Comparison of ENCODE assay signal across 19 cellular contexts in the genomic region with DNA sequence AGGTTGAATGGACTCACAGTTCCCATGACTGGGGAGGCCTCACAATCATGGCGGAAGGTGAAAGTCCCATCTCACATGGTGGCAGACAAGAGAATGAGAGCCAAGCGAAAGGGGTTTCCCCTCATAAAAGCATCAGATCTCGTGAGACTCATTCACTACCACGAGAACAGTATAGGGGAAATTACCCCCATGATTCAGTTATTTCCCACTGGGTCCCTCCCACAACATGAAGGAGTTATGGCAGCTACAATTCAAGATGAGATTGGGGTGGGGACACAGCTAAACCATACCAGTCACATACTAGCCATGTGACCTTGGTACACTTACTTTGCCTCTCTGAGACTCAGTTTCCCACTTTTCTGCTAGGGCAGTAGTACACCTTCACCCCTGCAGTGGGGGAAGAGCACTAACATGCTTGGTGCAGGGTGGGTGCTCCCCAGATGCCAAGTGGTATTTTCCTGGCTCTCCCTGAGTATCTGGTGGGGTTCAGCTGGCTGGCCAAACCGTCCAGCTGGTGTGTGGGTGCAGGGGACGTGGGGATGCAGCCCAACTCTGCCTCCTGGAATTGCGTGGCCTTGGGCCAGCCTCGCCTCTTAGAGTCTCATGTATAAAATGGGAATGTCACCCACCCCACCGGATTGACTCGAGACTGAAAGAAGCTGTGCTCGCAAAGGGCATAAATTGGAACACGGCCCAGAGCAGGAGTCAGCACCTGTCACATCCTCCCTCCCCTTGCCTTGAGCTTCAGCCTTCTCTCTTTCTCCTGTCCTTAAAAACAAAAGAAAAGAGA.
DNase-seq lines count a peak whose midpoint lies in the region; ATAC-seq, FAIRE-seq and TF ChIP-seq lines count a peak whose summit lies in the region.
"Had no signal": no experiment of that assay in that cellular context is flagged by ENCODE, and none has a peak within 500 bp of the region (broad histone marks: within the 10 kb centered on the region; RNA-seq: fewer than 3 reads in every experiment).

No MANE protein-coding gene starts in this region.

- DNase-seq in NCI-H510A treated with DMSO at 0.1 percent for 48 hours (lab: John Stamatoyannopoulos, UW) (peak; percentile 12), NCI-H510A (lab: John Stamatoyannopoulos, UW) (no peak), DMS153 treated with DMSO at 0.1 percent for 48 hours (lab: John Stamatoyannopoulos, UW; ENCODE audit: unreplicated experiment) (peak; percentile 24), NCI-H2196 (lab: John Stamatoyannopoulos, UW; ENCODE audit: unreplicated experiment) (peak; percentile 69), K562 (ENCODE audit: extremely low read depth in 1 of 4, low spot score in 3 of 4) (no peak), NCI-H226 (no peak), neural progenitor cell (ENCODE audit: low spot score) (no peak)
- DNase-seq: activated CD4-positive, alpha-beta memory T cell treated with anti-CD3 and anti-CD28 coated beads, Interleukin-2, amount 10 ng/mL, durations not matched to agents 7 days and 5 days; DMS53; HFFc6; MV-4-11; NCI-H524 treated with DMSO at 0.1 percent for 48 hours had no signal

- TF ChIP-seq RAD21 in K562 (CRISPR knock-in tag; conservative IDR thresholded peaks at IDR 0.05 in 1 of 2, IDR thresholded peaks at IDR 0.05 in 1 of 2) = no peak

- H3K27me3 ChIP-seq in K562 (ENCODE audit: control insufficient read depth in 2 of 2, insufficient read depth in 2 of 2, low read length in 2 of 2) = peaks cover 0 to 17% of the 10 kb centered on the region in 2 experiments; a peak in 2 of 5 replicates
- peaks cover 19% of the 10 kb centered on the region for H3K27me3 ChIP-seq in neural progenitor cell
- H3K27me3 ChIP-seq: BLaER1 treated with 17β-estradiol and CSF1 and Interleukin-3, amounts not matched to agents 10 nM and 100 nM; gastroesophageal sphincter; ovary had no signal

- no peak overlapping the region for H3K4me3 Mint-ChIP-seq in neural progenitor cell
- H3K4me3 Mint-ChIP-seq: activated CD4-positive, alpha-beta memory T cell treated with anti-CD3 and anti-CD28 coated beads, Interleukin-2, amount 10 ng/mL, durations not matched to agents 7 days and 5 days; HFFc6 had no signal

- in situ Hi-C loops in K562 (cut with MboI) = no loop called here

- H3K27me3 Mint-ChIP-seq in neural progenitor cell (ENCODE audit: insufficient read depth, low read depth) = peaks cover 2% of the 10 kb centered on the region
- H3K27me3 Mint-ChIP-seq: activated CD4-positive, alpha-beta memory T cell treated with anti-CD3 and anti-CD28 coated beads, Interleukin-2, amount 10 ng/mL, durations not matched to agents 7 days and 5 days had no signal

- H3K4me3 ChIP-seq in K562 (no peak overlapping the region), neural progenitor cell (no peak overlapping the region)
- H3K4me3 ChIP-seq: BLaER1 treated with 17β-estradiol and CSF1 and Interleukin-3, amounts not matched to agents 10 nM and 100 nM; gastroesophageal sphincter; ovary; skin epidermis had no signal

- no peaks in the 10 kb centered on the region for H3K9me3 ChIP-seq in K562 (replicated peaks; ENCODE audit: control insufficient read depth, insufficient read depth, low read depth, low read length)
- no peaks in the 10 kb centered on the region for H3K9me3 ChIP-seq in neural progenitor cell (ENCODE audit: low read depth)
- H3K9me3 ChIP-seq: gastroesophageal sphincter, ovary had no signal

- peaks cover 3% of the 10 kb centered on the region for H3F3A ChIP-seq in neural progenitor cell (ENCODE audit: low read depth)

- 20% methylated on average over 10 of the region's 12 CpGs for WGBS in K562 (ENCODE audit: insufficient coverage, low coverage, missing lambda C conversion rate)

- POLR2A ChIA-PET in K562 (lab: Yijun Ruan, JAX) = no interaction called here

- TF ChIP-seq CTCF in K562 (IDR thresholded peaks at IDR 0.05 in 2 of 3, conservative IDR thresholded peaks at IDR 0.05 in 1 of 3; ENCODE audit: insufficient read depth in 2 of 3, low read depth in 1 of 3, low read length in 3 of 3) = no peak
- TF ChIP-seq CTCF in neural progenitor cell (IDR thresholded peaks at IDR 0.05) = no peak

- no peaks in the 10 kb centered on the region for H3K36me3 Mint-ChIP-seq in neural progenitor cell

- H3K4me1 Mint-ChIP-seq in neural progenitor cell = peaks cover 21% of the 10 kb centered on the region
- H3K4me1 Mint-ChIP-seq: activated CD4-positive, alpha-beta memory T cell treated with anti-CD3 and anti-CD28 coated beads, Interleukin-2, amount 10 ng/mL, durations not matched to agents 7 days and 5 days had no signal

- no peak overlapping the region for H3K27ac Mint-ChIP-seq in neural progenitor cell
- H3K27ac Mint-ChIP-seq: activated CD4-positive, alpha-beta memory T cell treated with anti-CD3 and anti-CD28 coated beads, Interleukin-2, amount 10 ng/mL, durations not matched to agents 7 days and 5 days; HFFc6 had no signal

- H3K36me3 ChIP-seq in K562 (ENCODE audit: control insufficient read depth, insufficient read depth, low read length) = no peaks in the 10 kb centered on the region
- H3K36me3 ChIP-seq in neural progenitor cell = no peaks in the 10 kb centered on the region
- H3K36me3 ChIP-seq: ovary had no signal

- H3K9me3 Mint-ChIP-seq in neural progenitor cell = peaks cover 3% of the 10 kb centered on the region
- H3K9me3 Mint-ChIP-seq: activated CD4-positive, alpha-beta memory T cell treated with anti-CD3 and anti-CD28 coated beads, Interleukin-2, amount 10 ng/mL, durations not matched to agents 7 days and 5 days; HFFc6 had no signal

- TF ChIP-seq EP300 in K562 (IDR thresholded peaks at IDR 0.05; ENCODE audit: low read length) = no peak

- no peak for TF ChIP-seq POLR2A in K562 (conservative IDR thresholded peaks at IDR 0.05)

- no peak overlapping the region for H3K27ac ChIP-seq in K562 (ENCODE audit: extremely low read depth, low read depth, low read length)
- H3K27ac ChIP-seq in neural progenitor cell = no peak overlapping the region
- H3K27ac ChIP-seq: BLaER1 treated with 17β-estradiol and CSF1 and Interleukin-3, amounts not matched to agents 10 nM and 100 nM; epithelial cell of prostate; gastroesophageal sphincter; ovary; skin epidermis had no signal

- H2AFZ ChIP-seq in K562 (ENCODE audit: low read depth, low read length) = no peak overlapping the region
- no peak overlapping the region for H2AFZ ChIP-seq in neural progenitor cell (replicated peaks)

- H3K9me1 ChIP-seq in K562 (ENCODE audit: control insufficient read depth, insufficient read depth, low read length) = peaks cover 2% of the 10 kb centered on the region

- H3K9ac ChIP-seq in K562 (ENCODE audit: insufficient read depth in 1 of 2, low read depth in 2 of 2, low read length in 2 of 2) (no peak overlapping the region), neural progenitor cell (no peak overlapping the region)
- H3K9ac ChIP-seq: BLaER1 treated with 17β-estradiol and CSF1 and Interleukin-3, amounts not matched to agents 10 nM and 100 nM had no signal

- no TSS peak for BruUV-seq in K562 (replicated peaks; lab: Mats Ljungman, UMichigan)

- FAIRE-seq in K562 (lab: Jason Lieb, UNC) = no peak

- H3K4me1 ChIP-seq in K562 (replicated peaks in 1 of 2; ENCODE audit: control insufficient read depth in 2 of 2, insufficient read depth in 2 of 2, low read length in 2 of 2) = 0 out of 5 replicates have a peak, but pooled peaks cover 0 to 3% of the 10 kb centered on the region in 2 experiments
- peaks cover 14% of the 10 kb centered on the region for H3K4me1 ChIP-seq in neural progenitor cell
- H3K4me1 ChIP-seq: gastroesophageal sphincter had no signal

- H3K4me2 ChIP-seq in K562 (ENCODE audit: insufficient read depth, low read length) = no peak overlapping the region
- no peak overlapping the region for H3K4me2 ChIP-seq in neural progenitor cell

- intact Hi-C loops in K562 (cut with micrococcal nuclease) = no loop called here

- ATAC-seq in K562 = no peak
- ATAC-seq in HG03571 (IDR thresholded peaks at IDR 0.05; ENCODE audit: unreplicated experiment) = no peak
- ATAC-seq: gastroesophageal sphincter, left lobe of liver had no signal

- H3K79me2 ChIP-seq in K562 (ENCODE audit: control insufficient read depth, insufficient read depth, low read length) (no peaks in the 10 kb centered on the region), neural progenitor cell (ENCODE audit: low read depth) (no peaks in the 10 kb centered on the region)

- H4K20me1 ChIP-seq in K562 (replicated peaks; ENCODE audit: control insufficient read depth, insufficient read depth, low read length) (peaks cover 13% of the 10 kb centered on the region), neural progenitor cell (ENCODE audit: low read depth) (peaks cover 28% of the 10 kb centered on the region)

- CTCF ChIA-PET in K562 (lab: Yijun Ruan, JAX; ENCODE audit: low intra/inter-chr PET ratio) = no interaction called here

TF ChIP-seq in K562, 482 proteins besides CTCF, POLR2A, EP300 and RAD21 (continues in another document):
- TF ChIP-seq, protein P1, sequence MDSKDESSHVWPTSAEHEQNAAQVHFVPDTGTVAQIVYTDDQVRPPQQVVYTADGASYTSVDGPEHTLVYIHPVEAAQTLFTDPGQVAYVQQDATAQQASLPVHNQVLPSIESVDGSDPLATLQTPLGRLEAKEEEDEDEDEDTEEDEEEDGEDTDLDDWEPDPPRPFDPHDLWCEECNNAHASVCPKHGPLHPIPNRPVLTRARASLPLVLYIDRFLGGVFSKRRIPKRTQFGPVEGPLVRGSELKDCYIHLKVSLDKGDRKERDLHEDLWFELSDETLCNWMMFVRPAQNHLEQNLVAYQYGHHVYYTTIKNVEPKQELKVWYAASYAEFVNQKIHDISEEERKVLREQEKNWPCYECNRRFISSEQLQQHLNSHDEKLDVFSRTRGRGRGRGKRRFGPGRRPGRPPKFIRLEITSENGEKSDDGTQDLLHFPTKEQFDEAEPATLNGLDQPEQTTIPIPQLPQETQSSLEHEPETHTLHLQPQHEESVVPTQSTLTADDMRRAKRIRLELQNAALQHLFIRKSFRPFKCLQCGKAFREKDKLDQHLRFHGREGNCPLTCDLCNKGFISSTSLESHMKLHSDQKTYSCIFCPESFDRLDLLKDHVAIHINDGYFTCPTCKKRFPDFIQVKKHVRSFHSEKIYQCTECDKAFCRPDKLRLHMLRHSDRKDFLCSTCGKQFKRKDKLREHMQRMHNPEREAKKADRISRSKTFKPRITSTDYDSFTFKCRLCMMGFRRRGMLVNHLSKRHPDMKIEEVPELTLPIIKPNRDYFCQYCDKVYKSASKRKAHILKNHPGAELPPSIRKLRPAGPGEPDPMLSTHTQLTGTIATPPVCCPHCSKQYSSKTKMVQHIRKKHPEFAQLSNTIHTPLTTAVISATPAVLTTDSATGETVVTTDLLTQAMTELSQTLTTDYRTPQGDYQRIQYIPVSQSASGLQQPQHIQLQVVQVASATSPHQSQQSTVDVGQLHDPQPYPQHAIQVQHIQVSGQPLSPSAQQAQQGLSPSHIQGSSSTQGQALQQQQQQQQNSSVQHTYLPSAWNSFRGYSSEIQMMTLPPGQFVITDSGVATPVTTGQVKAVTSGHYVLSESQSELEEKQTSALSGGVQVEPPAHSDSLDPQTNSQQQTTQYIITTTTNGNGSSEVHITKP (IDR thresholded peaks at IDR 0.05; ENCODE audit: partially characterized antibody) = peak; percentile 91
- TF ChIP-seq CHD2 (IDR thresholded peaks at IDR 0.05; ENCODE audit: low read depth, low read length) (peak; percentile 49; the same call in 1 of the 2 replicates), ZNF507 (tag; conservative IDR thresholded peaks at IDR 0.05) (no peak), GTF2F1 (IDR thresholded peaks at IDR 0.05; ENCODE audit: low read depth, low read length) (no peak)

Comparison
In these comparisons a context has a peak if more than half of its experiments do, and no peak if none do; other contexts are left out.
1. DNase-seq: peak in NCI-H510A treated with DMSO at 0.1 percent for 48 hours (single experiment), DMS153 treated with DMSO at 0.1 percent for 48 hours (single experiment) and NCI-H2196 (single experiment); none in NCI-H510A (single experiment), K562 (0 of 4), NCI-H226 (single experiment) and neural progenitor cell (single experiment).